In the genomic region with DNA sequence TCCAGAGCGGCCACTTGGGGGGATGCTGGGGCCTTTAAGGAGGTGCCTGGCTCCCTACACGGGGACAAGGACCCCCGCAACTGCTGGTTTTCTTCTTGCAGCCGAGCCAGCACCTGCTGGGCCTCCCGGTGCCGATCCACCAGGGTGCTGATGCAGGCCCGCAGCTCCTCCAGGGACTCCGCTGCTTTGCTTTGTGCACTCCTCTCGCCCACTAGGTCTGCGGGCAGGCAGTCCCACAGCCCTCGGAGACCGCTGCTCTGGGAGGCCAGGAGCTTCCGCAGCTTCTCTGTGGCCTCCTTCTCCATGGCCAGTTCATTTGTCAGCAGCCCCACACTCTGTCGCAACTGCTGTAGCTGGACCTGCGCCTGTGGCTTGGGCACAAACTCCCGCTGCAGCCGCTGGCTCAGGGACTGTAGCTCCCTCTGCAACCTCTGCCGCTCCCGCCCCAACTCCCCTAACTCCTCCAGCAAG, we compare ENCODE assay signal across 8 cellular contexts. TPM values are rescaled to one million over a fixed set of nuclear protein-coding genes. Genes with fewer than 3 reads are reported as not detected.
DNase-seq lines count a peak whose midpoint lies in the region; ATAC-seq and TF ChIP-seq lines count a peak whose summit lies in the region.

No MANE protein-coding gene starts in this region.

- H3K27me3 Mint-ChIP-seq in activated CD8-positive, alpha-beta memory T cell treated with anti-CD3 and anti-CD28 coated beads, Interleukin-2, amount 10 ng/mL, durations not matched to agents 7 days and 5 days: peaks cover 43% of the 10 kb centered on the region
- H3K27me3 Mint-ChIP-seq in effector memory CD8-positive, alpha-beta T cell: peaks cover 8 to 33% of the 10 kb centered on the region in 2 donors
- peaks cover 50% of the 10 kb centered on the region for H3K27me3 Mint-ChIP-seq in type B pancreatic cell

- no peaks in the 10 kb centered on the region for H3K9me3 Mint-ChIP-seq in activated CD8-positive, alpha-beta memory T cell treated with anti-CD3 and anti-CD28 coated beads, Interleukin-2, amount 10 ng/mL, durations not matched to agents 7 days and 5 days (ENCODE audit: low read depth)
- no peaks in the 10 kb centered on the region for H3K9me3 Mint-ChIP-seq in effector memory CD8-positive, alpha-beta T cell
- no peaks in the 10 kb centered on the region for H3K9me3 Mint-ChIP-seq in type B pancreatic cell

- DNase-seq in activated CD8-positive, alpha-beta memory T cell treated with anti-CD3 and anti-CD28 coated beads, Interleukin-2, amount 10 ng/mL, durations not matched to agents 7 days and 5 days: no peak
- DNase-seq in activated CD8-positive, alpha-beta memory T cell treated with anti-CD3 and anti-CD28 coated beads for 24 hours: no peak
- no peak for DNase-seq in effector memory CD8-positive, alpha-beta T cell
- DNase-seq in type B pancreatic cell (ENCODE audit: extremely low spot score, unreplicated experiment) (no peak), NCI-H2171 (lab: John Stamatoyannopoulos, UW) (no peak)

- H3K9me3 ChIP-seq in mononuclear cell (ENCODE audit: low read depth, low read length): no peaks in the 10 kb centered on the region

- H3K4me3 Mint-ChIP-seq in activated CD8-positive, alpha-beta memory T cell treated with anti-CD3 and anti-CD28 coated beads, Interleukin-2, amount 10 ng/mL, durations not matched to agents 7 days and 5 days: peak overlapping the region; percentile 73
- H3K4me3 Mint-ChIP-seq in effector memory CD8-positive, alpha-beta T cell: peak overlapping the region; percentile 78 to 81
- H3K4me3 Mint-ChIP-seq in type B pancreatic cell: peak overlapping the region; percentile 31

- H3K4me1 ChIP-seq in mononuclear cell (ENCODE audit: insufficient read depth, low read length): peaks cover 18% of the 10 kb centered on the region

- peak; percentile 41 for ATAC-seq in activated CD8-positive, alpha-beta memory T cell treated with anti-CD3 and anti-CD28 coated beads, Interleukin-2, amount 10 ng/mL, durations not matched to agents 7 days and 5 days
- no peak for ATAC-seq in effector memory CD8-positive, alpha-beta T cell (replicated peaks)
- no peak for ATAC-seq in GM18502 (IDR thresholded peaks at IDR 0.05; ENCODE audit: poor library complexity, unreplicated experiment)
- ATAC-seq in HG03342 (IDR thresholded peaks at IDR 0.05; ENCODE audit: unreplicated experiment): no peak

- no peaks in the 10 kb centered on the region for H3K27me3 ChIP-seq in mononuclear cell (ENCODE audit: insufficient read depth, low read length)

- CTCF ChIA-PET in activated CD8-positive, alpha-beta memory T cell treated with anti-CD3 and anti-CD28 coated beads, Interleukin-2, amount 10 ng/mL, durations not matched to agents 7 days and 5 days (lab: Charles Lee): interaction anchor here (0.6 to 9.3 kb wide), 10 partner anchors 10 to 163 kb away, joined by 3 to 83 read pairs (median 4); a partner anchor contains a TSS

- H3K4me1 Mint-ChIP-seq in activated CD8-positive, alpha-beta memory T cell treated with anti-CD3 and anti-CD28 coated beads, Interleukin-2, amount 10 ng/mL, durations not matched to agents 7 days and 5 days: peaks cover 17% of the 10 kb centered on the region
- peaks cover 17 to 22% of the 10 kb centered on the region in 2 donors for H3K4me1 Mint-ChIP-seq in effector memory CD8-positive, alpha-beta T cell (ENCODE audit: low read depth in 2 of 2)
- peaks cover 10% of the 10 kb centered on the region for H3K4me1 Mint-ChIP-seq in type B pancreatic cell (ENCODE audit: unreplicated experiment)

- H3K4me3 ChIP-seq in mononuclear cell (ENCODE audit: low read length): peak overlapping the region; percentile 34

- H3K27ac Mint-ChIP-seq in activated CD8-positive, alpha-beta memory T cell treated with anti-CD3 and anti-CD28 coated beads, Interleukin-2, amount 10 ng/mL, durations not matched to agents 7 days and 5 days: peak overlapping the region; percentile 24
- peak overlapping the region in 1 of 2 donors; percentile 91 for H3K27ac Mint-ChIP-seq in effector memory CD8-positive, alpha-beta T cell
- H3K27ac Mint-ChIP-seq in type B pancreatic cell: no peak overlapping the region

- no peaks in the 10 kb centered on the region for H3K36me3 Mint-ChIP-seq in activated CD8-positive, alpha-beta memory T cell treated with anti-CD3 and anti-CD28 coated beads, Interleukin-2, amount 10 ng/mL, durations not matched to agents 7 days and 5 days
- no peaks in the 10 kb centered on the region for H3K36me3 Mint-ChIP-seq in effector memory CD8-positive, alpha-beta T cell (ENCODE audit: insufficient read depth)
- no peaks in the 10 kb centered on the region for H3K36me3 Mint-ChIP-seq in type B pancreatic cell

- no peak for TF ChIP-seq CTCF in type B pancreatic cell (conservative IDR thresholded peaks at IDR 0.05)

RNA-seq across cellular contexts. Expression of a gene that starts 13.2 kb away (rescaled TPM):
- 1 to 10 TPM; 1.1 to 1.4 TPM for total RNA-seq in activated CD8-positive, alpha-beta memory T cell treated with anti-CD3 and anti-CD28 coated beads, Interleukin-2, amount 10 ng/mL, durations not matched to agents 7 days and 5 days
- not detected for total RNA-seq in mononuclear cell
- total RNA-seq in type B pancreatic cell (ENCODE audit: low replicate concordance): 0.12 and 0.56 TPM in 2 replicates

RNA-seq across cellular contexts. Expression of a gene that starts 13.6 kb away (rescaled TPM):
- total RNA-seq in activated CD8-positive, alpha-beta memory T cell treated with anti-CD3 and anti-CD28 coated beads, Interleukin-2, amount 10 ng/mL, durations not matched to agents 7 days and 5 days: 10 to 100 TPM; 20.3 to 23.6 TPM
- total RNA-seq in mononuclear cell (8.0 TPM), type B pancreatic cell (ENCODE audit: low replicate concordance) (18.4 and 40.0 TPM in 2 replicates)

RNA-seq across cellular contexts. Expression of a gene that starts 27.0 kb away (rescaled TPM):
- 1 to 10 TPM; 2.8 to 4.1 TPM for total RNA-seq in activated CD8-positive, alpha-beta memory T cell treated with anti-CD3 and anti-CD28 coated beads, Interleukin-2, amount 10 ng/mL, durations not matched to agents 7 days and 5 days
- total RNA-seq in mononuclear cell: 1.2 TPM
- total RNA-seq in type B pancreatic cell (ENCODE audit: low replicate concordance): 2.1 and 4.0 TPM in 2 replicates

RNA-seq across cellular contexts. Expression of a gene that starts 37.4 kb away (rescaled TPM):
- total RNA-seq in activated CD8-positive, alpha-beta memory T cell treated with anti-CD3 and anti-CD28 coated beads, Interleukin-2, amount 10 ng/mL, durations not matched to agents 7 days and 5 days: 1 to 10 TPM; 1.8 to 2.1 TPM
- total RNA-seq in mononuclear cell (0.21 TPM), type B pancreatic cell (ENCODE audit: low replicate concordance) (0.81 and 2.7 TPM in 2 replicates)

RNA-seq across cellular contexts. Expression of a gene that starts 46.1 kb away (rescaled TPM):
- total RNA-seq in activated CD8-positive, alpha-beta memory T cell treated with anti-CD3 and anti-CD28 coated beads, Interleukin-2, amount 10 ng/mL, durations not matched to agents 7 days and 5 days: 10 to 100 TPM; 27.3 to 36.2 TPM
- 6.1 TPM for total RNA-seq in mononuclear cell
- 31.2 and 32.2 TPM in 2 replicates for total RNA-seq in type B pancreatic cell (ENCODE audit: low replicate concordance)
